Comparison of ENCODE assay signal across 13 cellular contexts in genomic region chr6:38178584-38178886, GRCh38.
DNase-seq lines count a peak whose midpoint lies in the region; ATAC-seq and TF ChIP-seq lines count a peak whose summit lies in the region.
"Had no signal": no experiment of that assay in that cellular context is flagged by ENCODE, and none has a peak within 500 bp of the region (broad histone marks: within the 10 kb centered on the region; RNA-seq: fewer than 3 reads in every experiment).

No MANE protein-coding gene starts in this region.

- H3K4me1 ChIP-seq in HEK293 (ENCODE audit: control insufficient read depth, insufficient read depth, low read length) (peaks cover 6% of the 10 kb centered on the region; the same call in 1 of the 2 replicates), mesenchymal stem cell (ENCODE audit: control insufficient read depth, insufficient read depth, low read depth, low read length) (no peaks in the 10 kb centered on the region), tibial artery (no peaks in the 10 kb centered on the region)
- H3K4me1 ChIP-seq: BLaER1 treated with 17β-estradiol and CSF1 and Interleukin-3, amounts not matched to agents 10 nM and 100 nM had no signal

- no peak for TF ChIP-seq CTCF in HEK293 (tag by site-specific recombination; IDR thresholded peaks at IDR 0.05)
- no peak for TF ChIP-seq CTCF in WTC11 (IDR thresholded peaks at IDR 0.05)
- TF ChIP-seq CTCF in tibial artery (IDR thresholded peaks at IDR 0.05), result no peak

- ATAC-seq in WTC11, result no peak
- no peak for ATAC-seq in activated CD8-positive, alpha-beta memory T cell treated with anti-CD3 and anti-CD28 coated beads, Interleukin-2, amount 10 ng/mL, durations not matched to agents 7 days and 5 days
- ATAC-seq: CD8-positive, alpha-beta T cell; PC-3 had no signal

- no peak overlapping the region for H2BK5ac ChIP-seq in mesenchymal stem cell (ENCODE audit: low read depth, low read length, poor library complexity, severe bottlenecking)

- no peaks in the 10 kb centered on the region for H3K36me3 ChIP-seq in HEK293 (ENCODE audit: control insufficient read depth in 2 of 2, insufficient read depth in 1 of 2, low read length in 2 of 2)
- H3K36me3 ChIP-seq in mesenchymal stem cell (ENCODE audit: control insufficient read depth in 1 of 2, insufficient read depth in 2 of 2, low read depth in 1 of 2, low read length in 2 of 2), result peaks cover 8 to 23% of the 10 kb centered on the region in 2 experiments
- H3K36me3 ChIP-seq in tibial artery, result peaks cover 0 to 25% (median 0%) of the 10 kb centered on the region in 3 donors
- H3K36me3 ChIP-seq: MG63 had no signal

- no peak overlapping the region for H2BK12ac ChIP-seq in mesenchymal stem cell (ENCODE audit: low read length in 2 of 2)

- WGBS in mesenchymal stem cell, result 100% methylated on average over 1 of the region's 2 CpGs

- intact Hi-C loops in tibial artery (cut with DNase I; ENCODE audit: low total_unique reads), result no loop called here
- intact Hi-C loops in activated CD4-positive, alpha-beta memory T cell treated with anti-CD3 and anti-CD28 coated beads for 36 hours (cut with micrococcal nuclease), result no loop called here

- H3K4me3 ChIP-seq in HEK293 (ENCODE audit: low read depth, low read length), result no peak overlapping the region
- H3K4me3 ChIP-seq in mesenchymal stem cell (ENCODE audit: insufficient read depth in 1 of 2, low read depth in 1 of 2, low read length in 2 of 2), result no peak overlapping the region
- H3K4me3 ChIP-seq in tibial artery, result no peak overlapping the region
- H3K4me3 ChIP-seq: BLaER1 treated with 17β-estradiol and CSF1 and Interleukin-3, amounts not matched to agents 10 nM and 100 nM; GM23338; MG63 had no signal

- DNase-seq in WTC11 (ENCODE audit: low spot score), result no peak
- no peak for DNase-seq in mesenchymal stem cell
- peak; percentile 1 to 20 for DNase-seq in tibial artery
- DNase-seq in activated CD8-positive, alpha-beta memory T cell treated with anti-CD3 and anti-CD28 coated beads, Interleukin-2, amount 10 ng/mL, durations not matched to agents 7 days and 5 days, result no peak
- no peak for DNase-seq in dermis blood vessel endothelial cell
- no peak for DNase-seq in activated CD4-positive, alpha-beta memory T cell treated with anti-CD3 and anti-CD28 coated beads for 36 hours
- DNase-seq: CD8-positive, alpha-beta T cell; MG63; PC-3; Right ventricle myocardium superior had no signal

- peak overlapping the region; percentile 12 for H4K91ac ChIP-seq in mesenchymal stem cell (ENCODE audit: low read length)

- CTCF ChIA-PET in HEK293 (lab: Yijun Ruan, JAX), result no interaction called here
- CTCF ChIA-PET in WTC11 (lab: Charles Lee), result no interaction called here
- CTCF ChIA-PET in activated CD8-positive, alpha-beta memory T cell treated with anti-CD3 and anti-CD28 coated beads, Interleukin-2, amount 10 ng/mL, durations not matched to agents 7 days and 5 days (lab: Charles Lee), result no interaction called here
- CTCF ChIA-PET in activated CD4-positive, alpha-beta memory T cell treated with anti-CD3 and anti-CD28 coated beads for 36 hours (lab: Charles Lee), result no interaction called here

- H2AK5ac ChIP-seq in mesenchymal stem cell (ENCODE audit: low read length, severe bottlenecking), result no peak overlapping the region

- no peak overlapping the region for H3K4me2 ChIP-seq in mesenchymal stem cell (ENCODE audit: low read length, poor library complexity, severe bottlenecking)
- H3K4me2 ChIP-seq: BLaER1 treated with 17β-estradiol and CSF1 and Interleukin-3, amounts not matched to agents 10 nM and 100 nM; GM23338 had no signal

- H3K9me3 ChIP-seq in HEK293 (ENCODE audit: control insufficient read depth, insufficient read depth, low read depth, low read length) (no peaks in the 10 kb centered on the region), mesenchymal stem cell (ENCODE audit: control insufficient read depth, low read length) (no peaks in the 10 kb centered on the region), tibial artery (no peaks in the 10 kb centered on the region)
- H3K9me3 ChIP-seq: BLaER1 treated with 17β-estradiol and CSF1 and Interleukin-3, amounts not matched to agents 10 nM and 100 nM; MG63 had no signal

- H3K27me3 ChIP-seq in mesenchymal stem cell (ENCODE audit: control insufficient read depth in 1 of 2, insufficient read depth in 1 of 2, low read length in 2 of 2), result no peaks in the 10 kb centered on the region
- H3K27me3 ChIP-seq in tibial artery, result no peaks in the 10 kb centered on the region
- H3K27me3 ChIP-seq: BLaER1 treated with 17β-estradiol and CSF1 and Interleukin-3, amounts not matched to agents 10 nM and 100 nM; MG63 had no signal

- H3K4me1 Mint-ChIP-seq in WTC11, result peaks cover 16% of the 10 kb centered on the region
- no peaks in the 10 kb centered on the region for H3K4me1 Mint-ChIP-seq in activated CD8-positive, alpha-beta memory T cell treated with anti-CD3 and anti-CD28 coated beads, Interleukin-2, amount 10 ng/mL, durations not matched to agents 7 days and 5 days
- H3K4me1 Mint-ChIP-seq in activated CD4-positive, alpha-beta memory T cell treated with anti-CD3 and anti-CD28 coated beads for 36 hours (ENCODE audit: low read depth), result peaks cover 2% of the 10 kb centered on the region

- POLR2A ChIA-PET in HEK293 (lab: Yijun Ruan, JAX), result no interaction called here
- POLR2A ChIA-PET in WTC11 (lab: Charles Lee), result no interaction called here
- POLR2A ChIA-PET in activated CD4-positive, alpha-beta memory T cell treated with anti-CD3 and anti-CD28 coated beads for 36 hours (lab: Charles Lee), result no interaction called here

- H3K9ac ChIP-seq in mesenchymal stem cell (ENCODE audit: low read length), result no peak overlapping the region
- H3K9ac ChIP-seq: BLaER1 treated with 17β-estradiol and CSF1 and Interleukin-3, amounts not matched to agents 10 nM and 100 nM had no signal

- no peak overlapping the region for H3K27ac ChIP-seq in HEK293 (ENCODE audit: extremely low read depth, low read depth, low read length)
- no peak overlapping the region for H3K27ac ChIP-seq in mesenchymal stem cell (ENCODE audit: low read length, poor library complexity, severe bottlenecking)
- H3K27ac ChIP-seq in tibial artery, result no peak overlapping the region
- H3K27ac ChIP-seq: BLaER1 treated with 17β-estradiol and CSF1 and Interleukin-3, amounts not matched to agents 10 nM and 100 nM had no signal

- peak overlapping the region in 1 of 2 experiments; percentile 45 for H3K14ac ChIP-seq in mesenchymal stem cell (ENCODE audit: low read length in 2 of 2)

- H3K27ac Mint-ChIP-seq in WTC11, result 0 out of 2 replicates have a peak overlapping the region, but pooled peaks have one; percentile 35
- H3K27ac Mint-ChIP-seq in activated CD8-positive, alpha-beta memory T cell treated with anti-CD3 and anti-CD28 coated beads, Interleukin-2, amount 10 ng/mL, durations not matched to agents 7 days and 5 days, result no peak overlapping the region
- H3K27ac Mint-ChIP-seq in activated CD4-positive, alpha-beta memory T cell treated with anti-CD3 and anti-CD28 coated beads for 36 hours, result no peak overlapping the region
- H3K27ac Mint-ChIP-seq: GM23338 had no signal

- no peak overlapping the region for H2AFZ ChIP-seq in mesenchymal stem cell (ENCODE audit: low read depth, low read length)
- H2AFZ ChIP-seq: GM23338 had no signal

- H3K79me1 ChIP-seq in mesenchymal stem cell (replicated peaks; ENCODE audit: low read length, poor library complexity, severe bottlenecking), result no peaks in the 10 kb centered on the region

- H3K36me3 Mint-ChIP-seq in WTC11, result no peaks in the 10 kb centered on the region
- H3K36me3 Mint-ChIP-seq in activated CD8-positive, alpha-beta memory T cell treated with anti-CD3 and anti-CD28 coated beads, Interleukin-2, amount 10 ng/mL, durations not matched to agents 7 days and 5 days, result no peaks in the 10 kb centered on the region
- no peaks in the 10 kb centered on the region for H3K36me3 Mint-ChIP-seq in activated CD4-positive, alpha-beta memory T cell treated with anti-CD3 and anti-CD28 coated beads for 36 hours

- H3K27me3 Mint-ChIP-seq in WTC11 (ENCODE audit: low read depth), result no peaks in the 10 kb centered on the region; the same call in 1 of the 2 replicates
- H3K27me3 Mint-ChIP-seq in activated CD8-positive, alpha-beta memory T cell treated with anti-CD3 and anti-CD28 coated beads, Interleukin-2, amount 10 ng/mL, durations not matched to agents 7 days and 5 days, result no peaks in the 10 kb centered on the region
- H3K27me3 Mint-ChIP-seq in activated CD4-positive, alpha-beta memory T cell treated with anti-CD3 and anti-CD28 coated beads for 36 hours, result no peaks in the 10 kb centered on the region

- H3K23ac ChIP-seq in mesenchymal stem cell (ENCODE audit: low read length in 2 of 2), result no peak overlapping the region

- H3K9me3 Mint-ChIP-seq in WTC11, result no peaks in the 10 kb centered on the region
- H3K9me3 Mint-ChIP-seq in activated CD8-positive, alpha-beta memory T cell treated with anti-CD3 and anti-CD28 coated beads, Interleukin-2, amount 10 ng/mL, durations not matched to agents 7 days and 5 days (ENCODE audit: low read depth), result no peaks in the 10 kb centered on the region
- no peaks in the 10 kb centered on the region for H3K9me3 Mint-ChIP-seq in activated CD4-positive, alpha-beta memory T cell treated with anti-CD3 and anti-CD28 coated beads for 36 hours
- H3K9me3 Mint-ChIP-seq: CD8-positive, alpha-beta T cell; GM23338 had no signal

- H3K4ac ChIP-seq in mesenchymal stem cell (ENCODE audit: low read depth in 1 of 2, low read length in 2 of 2), result no peak overlapping the region

- H2BK120ac ChIP-seq in mesenchymal stem cell (ENCODE audit: low read depth, low read length), result no peak overlapping the region

- H3K4me3 Mint-ChIP-seq in WTC11, result no peak overlapping the region
- H3K4me3 Mint-ChIP-seq in activated CD8-positive, alpha-beta memory T cell treated with anti-CD3 and anti-CD28 coated beads, Interleukin-2, amount 10 ng/mL, durations not matched to agents 7 days and 5 days, result no peak overlapping the region
- H3K4me3 Mint-ChIP-seq in activated CD4-positive, alpha-beta memory T cell treated with anti-CD3 and anti-CD28 coated beads for 36 hours, result no peak overlapping the region
- H3K4me3 Mint-ChIP-seq: CD8-positive, alpha-beta T cell; GM23338 had no signal

- H3K18ac ChIP-seq in mesenchymal stem cell (ENCODE audit: low read depth in 1 of 2, low read length in 2 of 2), result no peak overlapping the region

- H4K8ac ChIP-seq in mesenchymal stem cell (ENCODE audit: low read length), result peak overlapping the region; percentile 57

- H2BK15ac ChIP-seq in mesenchymal stem cell (ENCODE audit: low read depth, poor library complexity, severe bottlenecking), result no peak overlapping the region

TF ChIP-seq in HEK293, 187 proteins besides CTCF, POLR2A, EP300 and RAD21 (continues in another document):
- no peak for TF ChIP-seq ZNF610 (tag by site-specific recombination; IDR thresholded peaks at IDR 0.05; ENCODE audit: borderline replicate concordance)
- peak; percentile 97 for TF ChIP-seq KLF1 (tag by site-specific recombination; IDR thresholded peaks at IDR 0.05)
- no peak for TF ChIP-seq ZNF571 (tag by site-specific recombination; IDR thresholded peaks at IDR 0.05)

Comparison
In these comparisons a context has a peak if more than half of its experiments do, and no peak if none do; other contexts are left out.
1. DNase-seq: peak in tibial artery (2 of 2); none in WTC11 (single experiment), mesenchymal stem cell (single experiment), activated CD8-positive, alpha-beta memory T cell treated with anti-CD3 and anti-CD28 coated beads, Interleukin-2, amount 10 ng/mL, durations not matched to agents 7 days and 5 days (single experiment), dermis blood vessel endothelial cell (single experiment) and activated CD4-positive, alpha-beta memory T cell treated with anti-CD3 and anti-CD28 coated beads for 36 hours (single experiment).